ENCODE assay signal across 9 cellular contexts in the genomic region with DNA sequence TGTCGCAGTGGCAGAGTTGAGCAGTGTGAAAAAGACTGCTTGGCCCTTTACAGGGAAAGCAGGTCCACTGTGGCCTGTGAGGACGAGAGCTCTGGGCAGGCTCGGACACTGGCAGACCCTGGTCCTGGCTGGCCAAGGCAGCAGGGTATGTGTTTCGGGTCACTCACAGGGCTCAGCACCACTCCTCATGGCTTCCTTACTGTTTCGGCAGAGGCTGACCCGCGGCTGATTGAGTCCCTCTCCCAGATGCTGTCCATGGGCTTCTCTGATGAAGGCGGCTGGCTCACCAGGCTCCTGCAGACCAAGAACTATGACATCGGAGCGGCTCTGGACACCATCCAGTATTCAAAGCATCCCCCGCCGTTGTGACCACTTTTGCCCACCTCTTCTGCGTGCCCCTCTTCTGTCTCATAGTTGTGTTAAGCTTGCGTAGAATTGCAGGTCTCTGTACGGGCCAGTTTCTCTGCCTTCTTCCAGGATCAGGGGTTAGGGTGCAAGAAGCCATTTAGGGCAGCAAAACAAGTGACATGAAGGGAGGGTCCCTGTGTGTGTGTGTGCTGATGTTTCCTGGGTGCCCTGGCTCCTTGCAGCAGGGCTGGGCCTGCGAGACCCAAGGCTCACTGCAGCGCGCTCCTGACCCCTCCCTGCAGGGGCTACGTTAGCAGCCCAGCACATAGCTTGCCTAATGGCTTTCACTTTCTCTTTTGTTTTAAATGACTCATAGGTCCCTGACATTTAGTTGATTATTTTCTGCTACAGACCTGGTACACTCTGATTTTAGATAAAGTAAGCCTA. TPM values are rescaled to one million over a fixed set of nuclear protein-coding genes. Genes with fewer than 3 reads are reported as not detected.
DNase-seq lines count a peak whose midpoint lies in the region; ATAC-seq and TF ChIP-seq lines count a peak whose summit lies in the region.
"Had no signal": no experiment of that assay in that cellular context is flagged by ENCODE, and none has a peak within 500 bp of the region (broad histone marks: within the 10 kb centered on the region; RNA-seq: fewer than 3 reads in every experiment).

No MANE protein-coding gene starts in this region.

- H3K9ac ChIP-seq in GM23248 = no peak overlapping the region

- 0 out of 2 replicates have a peak overlapping the region, but pooled peaks have one; percentile 24 for H3K27ac ChIP-seq in GM23248
- H3K27ac ChIP-seq: VCaP had no signal

- H3K9me2 ChIP-seq in GM23248 (ENCODE audit: insufficient read depth) = no peaks in the 10 kb centered on the region

- peak; percentile 74 for DNase-seq in A172 (ENCODE audit: low spot score)
- DNase-seq in GM23248 = peak; percentile 47
- DNase-seq in activated CD4-positive, alpha-beta T cell treated with anti-CD3 and anti-CD28 coated beads for 48 hours = peak; percentile 68
- DNase-seq in fibroblast of mammary gland (ENCODE audit: low read depth) = peak; percentile 56
- DNase-seq in stimulated activated CD4-positive, alpha-beta T cell treated with anti-CD3 and anti-CD28 coated beads, Interleukin-2, amount 100 ng/mL, for 24 hours = peak; percentile 52 to 60
- no peak for DNase-seq in lower leg skin (ENCODE audit: low spot score in 2 of 2)

- no peak overlapping the region for H2AFZ ChIP-seq in GM23248

- intact Hi-C loops in lower leg skin (cut with DNase I; ENCODE audit: low total_unique reads) = no loop called here

- no peak overlapping the region for H3K4me2 ChIP-seq in GM23248 (ENCODE audit: unreplicated experiment)

- WGBS in GM23248 (ENCODE audit: low coverage in 1 of 2, low lambda C conversion rate in 2 of 2, missing lambda C conversion rate in 2 of 2), 2 experiments = 98% methylated on average over 19 of the region's 19 CpGs
- 83 to 84% methylated on average over 18 to 19 of the region's 19 CpGs for WGBS in lower leg skin, 2 donors

- ATAC-seq in GM18505 (IDR thresholded peaks at IDR 0.05; ENCODE audit: unreplicated experiment) (no peak), GM19455 (IDR thresholded peaks at IDR 0.05; ENCODE audit: unreplicated experiment) (no peak)

- H3K4me1 ChIP-seq in GM23248 (ENCODE audit: insufficient read depth) = no peaks in the 10 kb centered on the region

- H3F3A ChIP-seq in GM23248 (ENCODE audit: insufficient read depth) = peaks cover 32% of the 10 kb centered on the region

- no peaks in the 10 kb centered on the region for H3K9me3 ChIP-seq in GM23248 (ENCODE audit: low read depth)

- H3K36me3 ChIP-seq in GM23248 (ENCODE audit: low read depth) = peaks cover 42% of the 10 kb centered on the region

- in situ Hi-C loops in GM23248 (cut with MboI) = no loop called here

- H3K27me3 ChIP-seq in GM23248 (replicated peaks; ENCODE audit: insufficient read depth) = no peaks in the 10 kb centered on the region

- H4K20me1 ChIP-seq in GM23248 (ENCODE audit: insufficient read depth) = no peaks in the 10 kb centered on the region

- peaks cover 9% of the 10 kb centered on the region; the same call in 1 of the 2 replicates for H3K79me2 ChIP-seq in GM23248 (ENCODE audit: insufficient read depth)

- H3K4me3 ChIP-seq in GM23248 = no peak overlapping the region
- H3K4me3 ChIP-seq in fibroblast of mammary gland (ENCODE audit: control insufficient read depth, low read depth, low read length) = no peak overlapping the region
- no peak overlapping the region for H3K4me3 ChIP-seq in lower leg skin (ENCODE audit: low read depth, poor library complexity, severe bottlenecking)

- TF ChIP-seq CTCF in fibroblast of mammary gland (conservative IDR thresholded peaks at IDR 0.05; ENCODE audit: control insufficient read depth, insufficient read depth, low read depth, low read length) = no peak
- no peak for TF ChIP-seq CTCF in lower leg skin (IDR thresholded peaks at IDR 0.05)

- no peak for TF ChIP-seq POLR2A in GM18505 (IDR thresholded peaks at IDR 0.05; ENCODE audit: borderline replicate concordance, extremely low read depth, insufficient read depth, insufficient read length)
- TF ChIP-seq POLR2A in lower leg skin (IDR thresholded peaks at IDR 0.05) = no peak

RNA-seq across cellular contexts. Expression of gene SQSTM1, which starts 15.7 kb away (rescaled TPM):
- 2,241 and 2,527 TPM in 2 replicates for total RNA-seq in A172 (2014; rRNA removed; shearing (Covaris generic))
- 211 and 228 TPM in 2 replicates for total RNA-seq in GM23248 (2014; rRNA removed; shearing (Covaris generic))
- polyA plus RNA-seq in GM23248 (2016; fragmentation: Nextera tagmentation; extraction: Ambion mirVana) = 265 and 310 TPM in 2 replicates
- total RNA-seq in lower leg skin = 100 to 1,000 TPM; 263 to 508 (median 298) TPM

RNA-seq across cellular contexts. Expression of gene MRNIP, which starts 22.2 kb away (rescaled TPM):
- total RNA-seq in A172 (2014; rRNA removed; shearing (Covaris generic)) = 11.9 and 15.9 TPM in 2 replicates
- 17.3 and 23.0 TPM in 2 replicates for total RNA-seq in GM23248 (2014; rRNA removed; shearing (Covaris generic))
- polyA plus RNA-seq in GM23248 (2016; fragmentation: Nextera tagmentation; extraction: Ambion mirVana) = 13.3 and 14.1 TPM in 2 replicates
- total RNA-seq in lower leg skin = 10 to 100 TPM; 13.7 to 44.9 (median 26.5) TPM

RNA-seq across cellular contexts. Expression of gene MGAT4B, which starts 29.8 kb away (rescaled TPM):
- total RNA-seq in A172 (2014; rRNA removed; shearing (Covaris generic)) = 352 and 377 TPM in 2 replicates
- total RNA-seq in GM23248 (2014; rRNA removed; shearing (Covaris generic)) = 139 and 143 TPM in 2 replicates
- 28.0 and 28.9 TPM in 2 replicates for polyA plus RNA-seq in GM23248 (2016; fragmentation: Nextera tagmentation; extraction: Ambion mirVana)
- 100 to 1,000 TPM in 2 of 4 donors, 10 to 100 TPM in 2; 86.3 to 113 (median 101) TPM for total RNA-seq in lower leg skin

RNA-seq across cellular contexts. Expression of gene LTC4S, which starts 42.6 kb away (rescaled TPM):
- 8.6 and 13.4 TPM in 2 replicates for total RNA-seq in A172 (2014; rRNA removed; shearing (Covaris generic))
- 3.7 and 6.6 TPM in 2 replicates for total RNA-seq in GM23248 (2014; rRNA removed; shearing (Covaris generic))
- 1.6 and 2.0 TPM in 2 replicates for polyA plus RNA-seq in GM23248 (2016; fragmentation: Nextera tagmentation; extraction: Ambion mirVana)
- total RNA-seq in lower leg skin = 10 to 100 TPM in 2 of 4 donors, 1 to 10 TPM in 2; 3.5 to 14.8 (median 9.6) TPM

Comparison
In these comparisons a context has a peak if more than half of its experiments do, and no peak if none do; other contexts are left out.
1. DNase-seq: peak in A172 (single experiment), GM23248 (single experiment), activated CD4-positive, alpha-beta T cell treated with anti-CD3 and anti-CD28 coated beads for 48 hours (single experiment), fibroblast of mammary gland (single experiment) and stimulated activated CD4-positive, alpha-beta T cell treated with anti-CD3 and anti-CD28 coated beads, Interleukin-2, amount 100 ng/mL, for 24 hours (2 of 2); none in lower leg skin (0 of 2).